In the genomic region with DNA sequence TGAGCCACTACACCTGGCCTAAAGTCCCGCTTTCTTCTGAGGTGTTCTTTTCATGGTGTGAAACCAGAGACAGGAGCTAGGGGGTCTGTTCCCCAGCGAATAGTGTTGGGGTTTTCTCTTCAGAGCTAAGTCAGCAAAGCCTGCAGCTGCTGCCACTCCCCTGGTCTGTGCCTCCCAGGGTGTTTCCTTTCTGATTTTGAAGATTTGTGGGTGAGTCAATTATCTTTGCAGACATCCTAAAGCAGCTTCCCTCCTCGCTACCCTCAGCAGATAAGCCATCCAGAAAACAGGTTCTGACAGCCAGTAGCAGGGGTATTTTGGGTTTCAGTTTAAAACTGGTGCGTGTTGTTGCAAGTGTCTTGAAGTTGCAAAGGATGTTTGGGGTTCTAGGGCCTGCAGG, we compare ENCODE assay signal across 1 cellular context.
TF ChIP-seq lines count a peak whose summit lies in the region.

No MANE protein-coding gene starts in this region.

TF ChIP-seq in K562, 482 proteins besides CTCF, POLR2A, EP300 and RAD21 (continued from another document):
- TF ChIP-seq CHD4 (IDR thresholded peaks at IDR 0.05; ENCODE audit: insufficient read depth, insufficient replicate concordance, low read depth, low read length, poor library complexity, severe bottlenecking) (no peak), CHD1 (IDR thresholded peaks at IDR 0.05; ENCODE audit: low read length) (no peak), ELF1 (tag; IDR thresholded peaks at IDR 0.05) (no peak), ZBTB17 (CRISPR knock-in tag; IDR thresholded peaks at IDR 0.05) (no peak), CBFA2T3 (IDR thresholded peaks at IDR 0.05) (peak; percentile 72), RBM14 (IDR thresholded peaks at IDR 0.05; ENCODE audit: borderline replicate concordance, insufficient read depth, low read depth, low read length) (no peak), KLF16 (IDR thresholded peaks at IDR 0.05) (peak; percentile 73), RNF2 (IDR thresholded peaks at IDR 0.05) (peak; percentile 24; the same call in 1 of the 2 replicates), ZNF3 (CRISPR knock-in tag; IDR thresholded peaks at IDR 0.05) (no peak), SOX6 (IDR thresholded peaks at IDR 0.05) (0 out of 2 replicates have a peak, but pooled peaks have one; percentile 17), NFATC3 (IDR thresholded peaks at IDR 0.05) (no peak), NCOR1 (IDR thresholded peaks at IDR 0.05) (0 out of 2 replicates have a peak, but pooled peaks have one; percentile 10), ZNF764 (CRISPR knock-in tag; IDR thresholded peaks at IDR 0.05; ENCODE audit: low read depth) (no peak), MEF2D (tag; conservative IDR thresholded peaks at IDR 0.05; ENCODE audit: low read depth) (no peak), SRSF1 (IDR thresholded peaks at IDR 0.05; ENCODE audit: low read depth, low read length) (no peak), RAD51 (IDR thresholded peaks at IDR 0.05; ENCODE audit: borderline replicate concordance, low read depth) (no peak), THRAP3 (IDR thresholded peaks at IDR 0.05; ENCODE audit: borderline replicate concordance) (no peak), CBX5 (IDR thresholded peaks at IDR 0.05; ENCODE audit: borderline replicate concordance, low read depth) (no peak), NELFE (IDR thresholded peaks at IDR 0.05; ENCODE audit: insufficient read depth, insufficient read length) (no peak), ZZZ3 (IDR thresholded peaks at IDR 0.05) (no peak), JUND (IDR thresholded peaks at IDR 0.05; ENCODE audit: borderline replicate concordance, low read depth, low read length) (peak; percentile 8; the same call in 1 of the 2 replicates), JUND (tag; IDR thresholded peaks at IDR 0.05; ENCODE audit: borderline replicate concordance, low read depth, low read length) (no peak)
- TF ChIP-seq, protein P1, sequence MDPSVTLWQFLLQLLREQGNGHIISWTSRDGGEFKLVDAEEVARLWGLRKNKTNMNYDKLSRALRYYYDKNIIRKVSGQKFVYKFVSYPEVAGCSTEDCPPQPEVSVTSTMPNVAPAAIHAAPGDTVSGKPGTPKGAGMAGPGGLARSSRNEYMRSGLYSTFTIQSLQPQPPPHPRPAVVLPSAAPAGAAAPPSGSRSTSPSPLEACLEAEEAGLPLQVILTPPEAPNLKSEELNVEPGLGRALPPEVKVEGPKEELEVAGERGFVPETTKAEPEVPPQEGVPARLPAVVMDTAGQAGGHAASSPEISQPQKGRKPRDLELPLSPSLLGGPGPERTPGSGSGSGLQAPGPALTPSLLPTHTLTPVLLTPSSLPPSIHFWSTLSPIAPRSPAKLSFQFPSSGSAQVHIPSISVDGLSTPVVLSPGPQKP (CRISPR knock-in tag; IDR thresholded peaks at IDR 0.05): no peak
- TF ChIP-seq, protein P2, sequence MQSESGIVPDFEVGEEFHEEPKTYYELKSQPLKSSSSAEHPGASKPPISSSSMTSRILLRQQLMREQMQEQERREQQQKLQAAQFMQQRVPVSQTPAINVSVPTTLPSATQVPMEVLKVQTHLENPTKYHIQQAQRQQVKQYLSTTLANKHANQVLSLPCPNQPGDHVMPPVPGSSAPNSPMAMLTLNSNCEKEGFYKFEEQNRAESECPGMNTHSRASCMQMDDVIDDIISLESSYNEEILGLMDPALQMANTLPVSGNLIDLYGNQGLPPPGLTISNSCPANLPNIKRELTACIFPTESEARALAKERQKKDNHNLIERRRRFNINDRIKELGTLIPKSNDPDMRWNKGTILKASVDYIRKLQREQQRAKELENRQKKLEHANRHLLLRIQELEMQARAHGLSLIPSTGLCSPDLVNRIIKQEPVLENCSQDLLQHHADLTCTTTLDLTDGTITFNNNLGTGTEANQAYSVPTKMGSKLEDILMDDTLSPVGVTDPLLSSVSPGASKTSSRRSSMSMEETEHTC (IDR thresholded peaks at IDR 0.05): no peak
- TF ChIP-seq, protein P3, sequence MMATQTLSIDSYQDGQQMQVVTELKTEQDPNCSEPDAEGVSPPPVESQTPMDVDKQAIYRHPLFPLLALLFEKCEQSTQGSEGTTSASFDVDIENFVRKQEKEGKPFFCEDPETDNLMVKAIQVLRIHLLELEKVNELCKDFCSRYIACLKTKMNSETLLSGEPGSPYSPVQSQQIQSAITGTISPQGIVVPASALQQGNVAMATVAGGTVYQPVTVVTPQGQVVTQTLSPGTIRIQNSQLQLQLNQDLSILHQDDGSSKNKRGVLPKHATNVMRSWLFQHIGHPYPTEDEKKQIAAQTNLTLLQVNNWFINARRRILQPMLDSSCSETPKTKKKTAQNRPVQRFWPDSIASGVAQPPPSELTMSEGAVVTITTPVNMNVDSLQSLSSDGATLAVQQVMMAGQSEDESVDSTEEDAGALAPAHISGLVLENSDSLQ (IDR thresholded peaks at IDR 0.05): peak; percentile 19; the same call in 1 of the 2 replicates
- TF ChIP-seq, protein P4, sequence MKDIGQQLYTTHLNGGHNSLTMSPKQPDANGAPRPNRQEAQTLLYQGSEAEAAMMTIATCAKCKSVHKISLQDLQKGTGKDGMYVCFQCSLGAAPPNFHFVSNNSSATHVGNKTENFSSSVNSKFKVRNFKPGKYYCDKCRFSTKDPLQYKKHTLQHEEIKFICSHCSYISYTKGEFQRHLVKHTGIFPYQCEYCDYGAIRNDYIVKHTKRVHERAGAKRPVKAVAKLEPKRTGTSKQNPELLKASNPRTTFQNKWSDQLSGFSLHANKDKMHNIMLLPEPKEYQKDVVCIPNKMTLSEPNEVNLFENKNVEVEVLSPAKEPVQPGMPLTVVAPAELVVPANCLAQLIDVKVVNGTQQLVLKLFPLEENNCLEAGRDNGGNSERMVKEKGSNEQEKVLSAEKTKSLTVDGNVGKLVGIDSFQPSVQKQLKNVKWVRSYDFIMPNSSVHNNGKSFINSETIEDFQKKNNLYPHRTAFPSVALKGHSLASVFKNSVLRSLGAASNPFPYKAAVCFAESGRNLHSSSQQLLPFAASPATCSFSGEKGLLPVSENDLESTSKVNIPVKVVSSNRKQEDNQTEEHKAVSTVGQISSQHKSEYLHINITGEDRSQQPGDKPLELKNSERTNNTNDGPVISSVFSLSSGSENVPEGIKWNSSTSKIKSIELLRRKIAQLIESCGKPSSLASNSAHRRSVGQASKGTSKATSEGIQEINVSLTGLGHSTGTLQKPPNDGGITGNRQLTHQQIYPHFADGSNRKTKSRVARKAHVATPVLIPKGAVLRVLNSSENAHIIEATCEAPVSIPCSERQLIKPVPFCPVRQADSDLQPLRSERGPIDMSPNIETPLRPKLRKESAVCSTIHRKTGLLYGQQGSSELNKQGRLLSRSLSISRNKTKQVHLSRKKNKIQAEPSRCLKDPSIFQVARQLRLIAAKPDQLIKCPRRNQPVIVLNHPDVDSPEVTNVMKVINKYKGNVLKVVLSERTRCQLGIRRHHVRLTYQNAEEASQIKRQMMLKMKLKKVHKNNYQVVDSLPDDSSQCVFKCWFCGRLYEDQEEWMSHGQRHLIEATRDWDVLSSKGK (CRISPR knock-in tag; IDR thresholded peaks at IDR 0.05): no peak
- TF ChIP-seq, protein P5, sequence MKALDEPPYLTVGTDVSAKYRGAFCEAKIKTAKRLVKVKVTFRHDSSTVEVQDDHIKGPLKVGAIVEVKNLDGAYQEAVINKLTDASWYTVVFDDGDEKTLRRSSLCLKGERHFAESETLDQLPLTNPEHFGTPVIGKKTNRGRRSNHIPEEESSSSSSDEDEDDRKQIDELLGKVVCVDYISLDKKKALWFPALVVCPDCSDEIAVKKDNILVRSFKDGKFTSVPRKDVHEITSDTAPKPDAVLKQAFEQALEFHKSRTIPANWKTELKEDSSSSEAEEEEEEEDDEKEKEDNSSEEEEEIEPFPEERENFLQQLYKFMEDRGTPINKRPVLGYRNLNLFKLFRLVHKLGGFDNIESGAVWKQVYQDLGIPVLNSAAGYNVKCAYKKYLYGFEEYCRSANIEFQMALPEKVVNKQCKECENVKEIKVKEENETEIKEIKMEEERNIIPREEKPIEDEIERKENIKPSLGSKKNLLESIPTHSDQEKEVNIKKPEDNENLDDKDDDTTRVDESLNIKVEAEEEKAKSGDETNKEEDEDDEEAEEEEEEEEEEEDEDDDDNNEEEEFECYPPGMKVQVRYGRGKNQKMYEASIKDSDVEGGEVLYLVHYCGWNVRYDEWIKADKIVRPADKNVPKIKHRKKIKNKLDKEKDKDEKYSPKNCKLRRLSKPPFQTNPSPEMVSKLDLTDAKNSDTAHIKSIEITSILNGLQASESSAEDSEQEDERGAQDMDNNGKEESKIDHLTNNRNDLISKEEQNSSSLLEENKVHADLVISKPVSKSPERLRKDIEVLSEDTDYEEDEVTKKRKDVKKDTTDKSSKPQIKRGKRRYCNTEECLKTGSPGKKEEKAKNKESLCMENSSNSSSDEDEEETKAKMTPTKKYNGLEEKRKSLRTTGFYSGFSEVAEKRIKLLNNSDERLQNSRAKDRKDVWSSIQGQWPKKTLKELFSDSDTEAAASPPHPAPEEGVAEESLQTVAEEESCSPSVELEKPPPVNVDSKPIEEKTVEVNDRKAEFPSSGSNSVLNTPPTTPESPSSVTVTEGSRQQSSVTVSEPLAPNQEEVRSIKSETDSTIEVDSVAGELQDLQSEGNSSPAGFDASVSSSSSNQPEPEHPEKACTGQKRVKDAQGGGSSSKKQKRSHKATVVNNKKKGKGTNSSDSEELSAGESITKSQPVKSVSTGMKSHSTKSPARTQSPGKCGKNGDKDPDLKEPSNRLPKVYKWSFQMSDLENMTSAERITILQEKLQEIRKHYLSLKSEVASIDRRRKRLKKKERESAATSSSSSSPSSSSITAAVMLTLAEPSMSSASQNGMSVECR (CRISPR knock-in tag; IDR thresholded peaks at IDR 0.05): no peak
TF ChIP-seq in K562: peak in this region for 17.
